11 cellular contexts compared by ENCODE assay signal in the genomic region with DNA sequence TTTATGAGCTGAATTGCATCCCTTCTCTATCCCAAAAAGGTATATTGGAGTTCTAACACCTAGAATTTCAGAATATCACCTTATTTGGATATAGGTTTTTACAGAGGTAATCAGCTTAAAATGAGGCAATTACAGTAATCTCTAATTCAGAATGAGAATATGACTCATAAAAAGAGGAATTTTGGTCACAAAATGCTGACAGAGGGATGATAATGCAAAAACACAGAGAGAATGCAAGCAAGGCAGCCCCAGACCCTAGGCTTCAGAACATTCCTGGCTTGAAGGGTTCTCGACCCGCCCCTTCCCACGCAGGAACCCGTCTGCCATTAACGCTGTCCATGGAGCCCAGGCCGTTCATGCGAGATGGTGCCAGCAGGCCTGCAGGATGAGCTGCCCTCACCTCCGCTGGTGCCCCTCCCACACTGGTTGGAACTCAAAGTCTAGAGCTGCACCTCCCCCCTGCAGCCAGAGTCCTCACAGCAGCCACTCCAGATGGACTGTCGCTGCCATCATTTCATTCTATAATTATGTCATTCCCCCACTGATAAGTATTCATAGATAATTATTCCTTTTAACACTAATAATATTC.
A peak's percentile ranks its signal among the peaks of the same experiment; 100 is the strongest.
DNase-seq lines count a peak whose midpoint lies in the region; ATAC-seq, FAIRE-seq and TF ChIP-seq lines count a peak whose summit lies in the region.
"Had no signal": no experiment of that assay in that cellular context is flagged by ENCODE, and none has a peak within 500 bp of the region (broad histone marks: within the 10 kb centered on the region; RNA-seq: fewer than 3 reads in every experiment).

No MANE protein-coding gene starts in this region.

- TF ChIP-seq CTCF in astrocyte (IDR thresholded peaks at IDR 0.05; ENCODE audit: insufficient read depth, low read depth, low read length) (no peak), mesothelial cell of epicardium (IDR thresholded peaks at IDR 0.05; ENCODE audit: unreplicated experiment) (no peak), gastrocnemius medialis (IDR thresholded peaks at IDR 0.05 in 4 of 5, conservative IDR thresholded peaks at IDR 0.05 in 1 of 5) (no peak)

- no peaks in the 10 kb centered on the region for H3K27me3 ChIP-seq in astrocyte (ENCODE audit: insufficient read depth, low read length)
- H3K27me3 ChIP-seq in gastrocnemius medialis: no peaks in the 10 kb centered on the region

- intact Hi-C loops in gastrocnemius medialis (cut with DNase I; ENCODE audit: low total_unique reads): no loop called here

- H4K20me1 ChIP-seq in astrocyte (ENCODE audit: insufficient read depth, low read length): no peaks in the 10 kb centered on the region

- no peaks in the 10 kb centered on the region for H3K9me3 ChIP-seq in astrocyte (ENCODE audit: insufficient read depth, low read depth, low read length)
- no peaks in the 10 kb centered on the region for H3K9me3 ChIP-seq in gastrocnemius medialis

- H3K36me3 ChIP-seq in astrocyte (ENCODE audit: insufficient read depth, low read length) (no peaks in the 10 kb centered on the region), gastrocnemius medialis (no peaks in the 10 kb centered on the region)

- peak overlapping the region; percentile 35 for H3K27ac Mint-ChIP-seq in astrocyte (ENCODE audit: unreplicated experiment)
- H3K27ac Mint-ChIP-seq in stimulated activated memory B cell treated with anti-CD40 and anti-IgM and Interleukin-4, amounts not matched to agents 10 μg/mL and 1 μg/mL and 100 μg/mL, for 72 hours: peak overlapping the region; percentile 40
- H3K27ac Mint-ChIP-seq in mesothelial cell of epicardium: no peak overlapping the region
- H3K27ac Mint-ChIP-seq: CD8-positive, alpha-beta T cell had no signal

- FAIRE-seq in astrocyte (lab: Jason Lieb, UNC): no peak
- FAIRE-seq: H54, TTC549 had no signal

- H3K4me3 Mint-ChIP-seq in astrocyte (ENCODE audit: unreplicated experiment) (no peak overlapping the region), mesothelial cell of epicardium (no peak overlapping the region)
- peak overlapping the region; percentile 44 for H3K4me3 Mint-ChIP-seq in stimulated activated memory B cell treated with anti-CD40 and anti-IgM and Interleukin-4, amounts not matched to agents 10 μg/mL and 1 μg/mL and 100 μg/mL, for 72 hours
- H3K4me3 Mint-ChIP-seq: CD8-positive, alpha-beta T cell had no signal

- H3K4me1 ChIP-seq in astrocyte (ENCODE audit: insufficient read depth, low read length): no peaks in the 10 kb centered on the region
- H3K4me1 ChIP-seq in gastrocnemius medialis: no peaks in the 10 kb centered on the region

- no peak overlapping the region for H2AFZ ChIP-seq in astrocyte (ENCODE audit: low read depth, low read length)

- H3K36me3 Mint-ChIP-seq in astrocyte (ENCODE audit: low read depth, unreplicated experiment) (no peaks in the 10 kb centered on the region), mesothelial cell of epicardium (no peaks in the 10 kb centered on the region)
- no peaks in the 10 kb centered on the region for H3K36me3 Mint-ChIP-seq in stimulated activated memory B cell treated with anti-CD40 and anti-IgM and Interleukin-4, amounts not matched to agents 10 μg/mL and 1 μg/mL and 100 μg/mL, for 72 hours
- H3K36me3 Mint-ChIP-seq: CD8-positive, alpha-beta T cell had no signal

- peak; percentile 11 for DNase-seq in activated naive CD4-positive, alpha-beta T cell treated with Interleukin-2 at 50 U/mL for 16 hours
- no peak for DNase-seq in activated naive CD4-positive, alpha-beta T cell (lab: John Stamatoyannopoulos, UW)
- DNase-seq in astrocyte (ENCODE audit: low read depth): no peak
- no peak for DNase-seq in mesothelial cell of epicardium (ENCODE audit: low spot score in 2 of 2, unreplicated experiment in 2 of 2)
- DNase-seq in effector CD4-positive, alpha-beta T cell: no peak
- DNase-seq in gastrocnemius medialis: no peak

- no peak overlapping the region for H3K27ac ChIP-seq in astrocyte (ENCODE audit: low read depth, low read length)
- no peak overlapping the region for H3K27ac ChIP-seq in gastrocnemius medialis

- TF ChIP-seq POLR2A in gastrocnemius medialis (IDR thresholded peaks at IDR 0.05): no peak

- H3K4me2 ChIP-seq in astrocyte (ENCODE audit: low read length): no peak overlapping the region

- H3K4me3 ChIP-seq in astrocyte (ENCODE audit: insufficient read depth, low read depth, low read length) (no peak overlapping the region), gastrocnemius medialis (no peak overlapping the region)

- in situ Hi-C loops in gastrocnemius medialis (cut with MboI; ENCODE audit: low sequenced_read_pairs in 4 of 4): loop anchor here in 1 of 4 donors (10.0 kb wide), 1 partner anchor 64 kb away; no protein-coding TSS in a partner anchor

- no peak overlapping the region for H3K9ac ChIP-seq in astrocyte (ENCODE audit: low read length)

- no peaks in the 10 kb centered on the region for H3K9me3 Mint-ChIP-seq in astrocyte (ENCODE audit: unreplicated experiment)
- H3K9me3 Mint-ChIP-seq in stimulated activated memory B cell treated with anti-CD40 and anti-IgM and Interleukin-4, amounts not matched to agents 10 μg/mL and 1 μg/mL and 100 μg/mL, for 72 hours: no peaks in the 10 kb centered on the region
- peaks cover 4% of the 10 kb centered on the region for H3K9me3 Mint-ChIP-seq in mesothelial cell of epicardium
- H3K9me3 Mint-ChIP-seq: CD8-positive, alpha-beta T cell had no signal

- H3K79me2 ChIP-seq in astrocyte (ENCODE audit: insufficient read depth, low read length): no peaks in the 10 kb centered on the region

- no peaks in the 10 kb centered on the region for H3K27me3 Mint-ChIP-seq in astrocyte (ENCODE audit: low read depth, unreplicated experiment)
- H3K27me3 Mint-ChIP-seq in stimulated activated memory B cell treated with anti-CD40 and anti-IgM and Interleukin-4, amounts not matched to agents 10 μg/mL and 1 μg/mL and 100 μg/mL, for 72 hours: no peaks in the 10 kb centered on the region
- H3K27me3 Mint-ChIP-seq in mesothelial cell of epicardium (ENCODE audit: low read depth): peaks cover 8% of the 10 kb centered on the region

- H3K4me1 Mint-ChIP-seq in astrocyte (ENCODE audit: low read depth, unreplicated experiment) (peaks cover 6% of the 10 kb centered on the region), mesothelial cell of epicardium (no peaks in the 10 kb centered on the region)
- no peaks in the 10 kb centered on the region for H3K4me1 Mint-ChIP-seq in stimulated activated memory B cell treated with anti-CD40 and anti-IgM and Interleukin-4, amounts not matched to agents 10 μg/mL and 1 μg/mL and 100 μg/mL, for 72 hours

- ATAC-seq in HG03354 (IDR thresholded peaks at IDR 0.05; ENCODE audit: poor library complexity, severe bottlenecking, unreplicated experiment) (peak; percentile 87), gastrocnemius medialis (no peak)
- peak; percentile 82 for ATAC-seq in stimulated activated memory B cell treated with anti-CD40 and anti-IgM and Interleukin-4, amounts not matched to agents 10 μg/mL and 1 μg/mL and 100 μg/mL, for 72 hours
- ATAC-seq: CD8-positive, alpha-beta T cell had no signal

Comparison
In these comparisons a context has a peak if more than half of its experiments do, and no peak if none do; other contexts are left out.
1. ATAC-seq: peak in HG03354 (single experiment) and stimulated activated memory B cell treated with anti-CD40 and anti-IgM and Interleukin-4, amounts not matched to agents 10 μg/mL and 1 μg/mL and 100 μg/mL, for 72 hours (single experiment); none in gastrocnemius medialis (0 of 2).